ENCODE assay signal across 2 cellular contexts in genomic region chr6:30774701-30775100, GRCh38.
TF ChIP-seq lines count a peak whose summit lies in the region.

No MANE protein-coding gene starts in this region.

TF ChIP-seq in H1, 55 proteins besides CTCF, POLR2A, EP300 and RAD21:
- TF ChIP-seq SIRT6 (IDR thresholded peaks at IDR 0.05; ENCODE audit: low read length) (no peak), ATF3 (IDR thresholded peaks at IDR 0.05; ENCODE audit: insufficient read depth, low read depth, low read length) (no peak), CREB1 (IDR thresholded peaks at IDR 0.05) (no peak), TAF7 (optimal IDR thresholded peaks at IDR 0.05; ENCODE audit: borderline replicate concordance, low read depth, low read length) (no peak), SUZ12 (IDR thresholded peaks at IDR 0.05; ENCODE audit: low read length) (no peak), SIN3A (conservative IDR thresholded peaks at IDR 0.05 in 1 of 2, IDR thresholded peaks at IDR 0.05 in 1 of 2; ENCODE audit: low read depth in 1 of 2, low read length in 2 of 2) (no peak), EZH2 (IDR thresholded peaks at IDR 0.05; ENCODE audit: low read depth, low read length, severe bottlenecking) (no peak), HDAC6 (IDR thresholded peaks at IDR 0.05; ENCODE audit: low read depth, low read length) (no peak), HDAC2 (IDR thresholded peaks at IDR 0.05; ENCODE audit: borderline replicate concordance in 1 of 2, low read depth in 2 of 2, low read length in 2 of 2) (no peak), MAFK (IDR thresholded peaks at IDR 0.05; ENCODE audit: low read depth, low read length) (no peak), CTBP2 (IDR thresholded peaks at IDR 0.05; ENCODE audit: borderline replicate concordance, insufficient read depth, insufficient read length, low read length) (no peak), SP1 (IDR thresholded peaks at IDR 0.05; ENCODE audit: low read depth, low read length) (no peak), NANOG (IDR thresholded peaks at IDR 0.05; ENCODE audit: insufficient read depth, low read depth, low read length, poor library complexity, severe bottlenecking) (no peak), JUND (IDR thresholded peaks at IDR 0.05; ENCODE audit: low read length) (no peak)

TF ChIP-seq in SK-N-SH, 30 proteins besides CTCF, POLR2A, EP300 and RAD21:
- no peak for TF ChIP-seq SIN3A (IDR thresholded peaks at IDR 0.05; ENCODE audit: borderline replicate concordance, low read depth, low read length)
- no peak for TF ChIP-seq TAF1 (IDR thresholded peaks at IDR 0.05; ENCODE audit: borderline replicate concordance, low read depth, low read length)
- TF ChIP-seq MAX (IDR thresholded peaks at IDR 0.05; ENCODE audit: low read depth) = no peak
- no peak for TF ChIP-seq USF1 (IDR thresholded peaks at IDR 0.05; ENCODE audit: borderline replicate concordance, low read depth)
- no peak for TF ChIP-seq FOXM1 (IDR thresholded peaks at IDR 0.05; ENCODE audit: low read depth)
- TF ChIP-seq POLR2AphosphoS5 (IDR thresholded peaks at IDR 0.05; ENCODE audit: low read depth, low read length) = no peak
- no peak for TF ChIP-seq YY1 (IDR thresholded peaks at IDR 0.05; ENCODE audit: low read depth)
- no peak for TF ChIP-seq USF2 (IDR thresholded peaks at IDR 0.05; ENCODE audit: borderline replicate concordance, low read depth, low read length)
- TF ChIP-seq TEAD4 (IDR thresholded peaks at IDR 0.05; ENCODE audit: borderline replicate concordance, insufficient read depth) = no peak
- TF ChIP-seq JUND (IDR thresholded peaks at IDR 0.05) = no peak
- no peak for TF ChIP-seq ELF1 (IDR thresholded peaks at IDR 0.05)
- no peak for TF ChIP-seq PBX3 (IDR thresholded peaks at IDR 0.05)
- TF ChIP-seq RFX5 (IDR thresholded peaks at IDR 0.05; ENCODE audit: low read length) = no peak
- no peak for TF ChIP-seq MEF2A (IDR thresholded peaks at IDR 0.05; ENCODE audit: borderline replicate concordance, low read depth)
- TF ChIP-seq RCOR1 (IDR thresholded peaks at IDR 0.05; ENCODE audit: low read length) = no peak
- no peak for TF ChIP-seq EZH2phosphoT487 (IDR thresholded peaks at IDR 0.05; ENCODE audit: borderline replicate concordance, low read depth)
- TF ChIP-seq TCF12 (IDR thresholded peaks at IDR 0.05) = no peak
- TF ChIP-seq SMC3 (IDR thresholded peaks at IDR 0.05; ENCODE audit: low read depth, low read length) = no peak
- no peak for TF ChIP-seq IRF3 (IDR thresholded peaks at IDR 0.05; ENCODE audit: low read depth, low read length)
